ENCODE assay signal across 12 cellular contexts in the genomic region with DNA sequence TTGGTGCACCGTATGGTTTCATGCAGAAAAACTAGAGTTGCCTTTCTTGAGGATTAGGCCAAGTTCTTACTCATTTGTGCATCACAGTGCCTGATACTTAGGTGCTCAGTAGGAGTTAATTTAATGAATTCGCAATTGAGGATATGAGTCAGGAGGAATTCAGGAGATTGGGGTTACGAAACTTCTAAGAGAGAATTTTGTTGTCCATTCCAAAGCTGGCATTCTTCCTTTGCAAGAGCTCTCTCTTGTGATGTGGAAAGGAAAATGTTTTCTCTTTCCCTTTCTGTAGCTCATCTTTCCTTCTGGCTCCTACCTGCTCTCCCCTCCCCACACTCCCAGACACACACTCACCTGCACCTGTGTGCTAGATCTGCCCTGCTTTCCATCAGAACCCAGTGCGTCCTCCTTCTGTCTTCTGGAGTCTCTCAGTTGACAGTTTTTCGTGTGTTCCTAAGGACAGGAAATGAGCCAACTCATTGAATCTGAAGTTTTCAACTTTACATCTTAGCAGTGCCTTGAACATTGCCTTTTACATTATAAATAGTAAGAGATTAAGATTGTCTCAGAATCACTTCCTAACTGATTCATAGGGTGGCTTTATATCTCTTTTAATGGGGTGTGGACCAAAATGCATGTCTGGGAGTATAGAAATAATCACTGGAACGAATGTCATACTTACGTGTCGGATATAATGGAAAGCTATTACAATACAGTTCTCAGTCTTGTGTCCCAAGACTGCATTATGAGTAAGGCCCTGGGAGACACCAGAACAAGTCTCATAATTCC. TPM values are rescaled to one million over a fixed set of nuclear protein-coding genes. Genes with fewer than 3 reads are reported as not detected.
DNase-seq lines count a peak whose midpoint lies in the region; ATAC-seq, FAIRE-seq and TF ChIP-seq lines count a peak whose summit lies in the region.
"Had no signal": no experiment of that assay in that cellular context is flagged by ENCODE, and none has a peak within 500 bp of the region (broad histone marks: within the 10 kb centered on the region; RNA-seq: fewer than 3 reads in every experiment).

No MANE protein-coding gene starts in this region.

- H3K79me2 ChIP-seq in PC-9 (ENCODE audit: low read depth): no peaks in the 10 kb centered on the region

- POLR2A ChIA-PET in PC-9 (lab: Charles Lee; ENCODE audit: unreplicated experiment) (interaction anchor here (0.6 kb wide), 3 partner anchors 19 to 229 kb away, joined by 3 to 13 read pairs (median 4); a partner anchor contains a TSS), Caco-2 (lab: Charles Lee) (no interaction called here)

- H3K4me1 ChIP-seq in PC-9 (replicated peaks; ENCODE audit: insufficient read depth) (peaks cover 17% of the 10 kb centered on the region), Caco-2 (no peaks in the 10 kb centered on the region)
- H3K4me1 ChIP-seq: upper lobe of right lung had no signal

- no peaks in the 10 kb centered on the region for H3K27me3 Mint-ChIP-seq in neural crest cell (ENCODE audit: low read depth)
- H3K27me3 Mint-ChIP-seq in Caco-2 (ENCODE audit: insufficient read depth, unreplicated experiment): no peaks in the 10 kb centered on the region

- peaks cover 5% of the 10 kb centered on the region for H3K4me1 Mint-ChIP-seq in neural crest cell
- no peaks in the 10 kb centered on the region for H3K4me1 Mint-ChIP-seq in Caco-2 (ENCODE audit: low read depth, unreplicated experiment)

- DNase-seq in PC-9: peak; percentile 5 to 86
- DNase-seq in epidermal melanocyte (ENCODE audit: insufficient read length, low spot score): peak; percentile 43
- DNase-seq in neural crest cell (ENCODE audit: low read depth, low spot score): no peak
- no peak for DNase-seq in Caco-2
- DNase-seq: central memory CD4-positive, alpha-beta T cell; NCI-H2107; upper lobe of right lung had no signal

- H3K27me3 ChIP-seq in PC-9 (ENCODE audit: insufficient read depth, low read depth) (no peaks in the 10 kb centered on the region), Caco-2 (replicated peaks; ENCODE audit: control insufficient read depth, insufficient read depth, low read length) (no peaks in the 10 kb centered on the region)
- H3K27me3 ChIP-seq: neutrophil, upper lobe of right lung had no signal

- peak; percentile 97 for FAIRE-seq in G401.6 (lab: Jason Lieb, UNC)

- H3K36me3 Mint-ChIP-seq in neural crest cell (ENCODE audit: low read depth): peaks cover 20% of the 10 kb centered on the region
- H3K36me3 Mint-ChIP-seq in Caco-2 (ENCODE audit: insufficient read depth, unreplicated experiment): no peaks in the 10 kb centered on the region

- peak overlapping the region; percentile 74; the same call in 1 of the 2 replicates for H2AFZ ChIP-seq in PC-9

- no peak; the same call in 1 of the 2 replicates for TF ChIP-seq CTCF in PC-9 (conservative IDR thresholded peaks at IDR 0.05)
- TF ChIP-seq CTCF in neural crest cell (conservative IDR thresholded peaks at IDR 0.05): no peak
- TF ChIP-seq CTCF in Caco-2 (IDR thresholded peaks at IDR 0.05; ENCODE audit: insufficient read depth in 1 of 2, low read depth in 1 of 2, low read length in 1 of 2, severe bottlenecking in 1 of 2, unreplicated experiment in 1 of 2): no peak

- H3K9me3 ChIP-seq in PC-9 (ENCODE audit: insufficient read depth, low read depth) (no peaks in the 10 kb centered on the region), Caco-2 (no peaks in the 10 kb centered on the region)
- H3K9me3 ChIP-seq: neutrophil, upper lobe of right lung had no signal

- H4K20me1 ChIP-seq in PC-9 (ENCODE audit: insufficient read depth): no peaks in the 10 kb centered on the region

- CTCF ChIA-PET in PC-9 (lab: Charles Lee) (interaction anchor here (0.6 kb wide), 1 partner anchor 16 kb away, joined by 3 read pairs; no protein-coding TSS in a partner anchor), Caco-2 (lab: Charles Lee) (interaction anchor here (0.9 kb wide), 1 partner anchor 101 kb away, joined by 4 read pairs; no protein-coding TSS in a partner anchor)

- H3K9me2 ChIP-seq in PC-9 (ENCODE audit: insufficient read depth): no peaks in the 10 kb centered on the region

- H3K4me3 Mint-ChIP-seq in neural crest cell (no peak overlapping the region), Caco-2 (ENCODE audit: unreplicated experiment) (no peak overlapping the region)

- H3K4me2 ChIP-seq in PC-9: peak overlapping the region; percentile 71

- H3K4me3 ChIP-seq in PC-9: peak overlapping the region; percentile 2; the same call in 1 of the 2 replicates
- H3K4me3 ChIP-seq in Caco-2 (ENCODE audit: low read depth, low read length): no peak overlapping the region
- H3K4me3 ChIP-seq: upper lobe of right lung had no signal

- H3K27ac Mint-ChIP-seq in neural crest cell (ENCODE audit: unreplicated experiment) (peak overlapping the region; percentile 57), Caco-2 (ENCODE audit: unreplicated experiment) (no peak overlapping the region)

- peak overlapping the region; percentile 59 for H3K27ac ChIP-seq in PC-9
- H3K27ac ChIP-seq: neutrophil, upper lobe of right lung had no signal

- peaks cover 21% of the 10 kb centered on the region for H3F3A ChIP-seq in PC-9 (ENCODE audit: insufficient read depth, low read depth)

- H3K36me3 ChIP-seq in PC-9 (ENCODE audit: low read depth): no peaks in the 10 kb centered on the region; the same call in 1 of the 2 replicates
- no peaks in the 10 kb centered on the region for H3K36me3 ChIP-seq in Caco-2 (ENCODE audit: control insufficient read depth, insufficient read depth, low read length)
- H3K36me3 ChIP-seq: neutrophil had no signal

- intact Hi-C loops in PC-9 (cut with micrococcal nuclease; ENCODE audit: unreplicated experiment): loop anchor here (1.0 kb wide), 1 partner anchor 230 kb away; a partner anchor contains a TSS
- intact Hi-C loops in Caco-2 (cut with micrococcal nuclease; ENCODE audit: unreplicated experiment): no loop called here

- BruUV-seq in PC-9 (replicated peaks; lab: Mats Ljungman, UMichigan) (no TSS peak), Caco-2 (replicated peaks; lab: Mats Ljungman, UMichigan) (no TSS peak)

- peaks cover 4% of the 10 kb centered on the region for H3K9me3 Mint-ChIP-seq in neural crest cell
- H3K9me3 Mint-ChIP-seq in Caco-2 (ENCODE audit: unreplicated experiment): no peaks in the 10 kb centered on the region

- ATAC-seq in activated CD4-positive, CD25-positive, alpha-beta regulatory T cell treated with anti-CD3 and anti-CD28 coated beads, Interleukin-2, amount 50 U/mL, for 24 hours: no peak
- no peak for ATAC-seq in HG03196 (IDR thresholded peaks at IDR 0.05; ENCODE audit: unreplicated experiment)
- ATAC-seq in HG02938 (IDR thresholded peaks at IDR 0.05; ENCODE audit: unreplicated experiment): no peak
- ATAC-seq: upper lobe of right lung had no signal

RNA-seq across cellular contexts. Expression of a gene that starts 19.7 kb away (rescaled TPM):
- total RNA-seq in PC-9 (2021) (33.9 and 38.2 TPM in 2 replicates), neural crest cell (39.2 and 41.5 TPM in 2 replicates), Caco-2 (2022) (29.9 and 31.4 TPM in 2 replicates)

RNA-seq across cellular contexts. Expression of a gene that starts 27.2 kb away (rescaled TPM):
- total RNA-seq in PC-9 (2021) (12.5 and 17.5 TPM in 2 replicates), neural crest cell (26.4 and 30.5 TPM in 2 replicates), Caco-2 (2022) (14.9 and 19.1 TPM in 2 replicates)

RNA-seq across cellular contexts. Expression of a gene that starts 27.3 kb away (rescaled TPM):
- total RNA-seq in PC-9 (2021) (2.8 and 3.2 TPM in 2 replicates), neural crest cell (29.9 and 31.1 TPM in 2 replicates), Caco-2 (2022) (12.0 and 20.1 TPM in 2 replicates)

RNA-seq across cellular contexts. Expression of a gene that starts 52.5 kb away (rescaled TPM):
- 9.3 and 13.1 TPM in 2 replicates for total RNA-seq in PC-9 (2021)
- total RNA-seq in neural crest cell: 22.7 and 23.3 TPM in 2 replicates
- total RNA-seq in Caco-2 (2022): 27.5 and 30.4 TPM in 2 replicates

Comparison
In these comparisons a context has a peak if more than half of its experiments do, and no peak if none do; other contexts are left out.
1. DNase-seq: peak in PC-9 (2 of 2) and epidermal melanocyte (single experiment); none in neural crest cell (single experiment) and Caco-2 (0 of 2).